In the genomic region with DNA sequence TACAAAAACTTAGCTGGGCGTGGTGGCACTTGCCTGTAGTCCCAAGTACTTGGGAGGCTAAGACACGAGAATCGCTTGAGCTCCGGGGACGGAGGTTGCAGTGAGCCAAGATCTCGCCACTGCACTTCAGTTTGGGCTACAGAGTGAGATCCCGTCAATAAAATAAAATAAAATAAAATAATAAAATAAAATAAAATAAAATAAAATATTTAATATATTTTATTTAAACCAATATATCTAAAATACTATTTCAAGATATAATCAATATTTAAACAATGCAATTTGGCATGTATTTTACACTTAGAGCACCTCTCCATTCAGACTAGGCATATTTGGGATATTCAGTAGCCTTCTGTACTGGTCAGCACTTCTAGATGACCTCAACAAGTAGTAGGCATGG, we compare ENCODE assay signal across 28 cellular contexts.
"Had no signal": no experiment of that assay in that cellular context is flagged by ENCODE, and none has a peak within 500 bp of the region (broad histone marks: within the 10 kb centered on the region; RNA-seq: fewer than 3 reads in every experiment).

No MANE protein-coding gene starts in this region.

- H3K27me3 ChIP-seq: stomach, suprapubic skin, testis, thyroid gland, tibial artery, tibial nerve, transverse colon, upper lobe of left lung, upper lobe of right lung, uterus, vagina had no signal

- H3K9me3 Mint-ChIP-seq: stimulated activated naive B cell treated with anti-CD40 and anti-IgM and Interleukin-4, amounts not matched to agents 10 μg/mL and 1 μg/mL and 100 μg/mL, for 72 hours; stimulated activated naive CD8-positive, alpha-beta T cell treated with anti-CD3 and anti-CD28 coated beads, Interleukin-15, Interleukin-2, amounts not matched to agents 100 ng/mL and 50 ng/mL, for 24 hours; type B pancreatic cell had no signal

- H3K9me3 ChIP-seq: stomach, suprapubic skin, testis, thoracic aorta, thyroid gland, tibial artery, tibial nerve, transverse colon, upper lobe of left lung, upper lobe of right lung, uterus, vagina had no signal

- H3K36me3 Mint-ChIP-seq: stimulated activated effector memory CD8-positive, alpha-beta T cell treated with anti-CD3 and anti-CD28 coated beads, Interleukin-12 subunit alpha, Interleukin-12 subunit beta, amount 100 ng/mL, for 72 hours; stimulated activated memory B cell treated with anti-CD40 and anti-IgM and Interleukin-4, amounts not matched to agents 10 μg/mL and 1 μg/mL and 100 μg/mL, for 72 hours; stimulated activated naive B cell treated with anti-CD40 and anti-IgM and Interleukin-4, amounts not matched to agents 10 μg/mL and 1 μg/mL and 100 μg/mL, for 72 hours; type B pancreatic cell had no signal

- H3K4me1 ChIP-seq: suprapubic skin, testis, tibial nerve, transverse colon, upper lobe of left lung, upper lobe of right lung, uterus, vagina had no signal

- ATAC-seq: stimulated activated effector memory CD8-positive, alpha-beta T cell treated with anti-CD3 and anti-CD28 coated beads, Interleukin-12 subunit alpha, Interleukin-12 subunit beta, amount 100 ng/mL, for 72 hours; stimulated activated memory B cell treated with anti-CD40 and anti-IgM and Interleukin-4, amounts not matched to agents 10 μg/mL and 1 μg/mL and 100 μg/mL, for 72 hours; stimulated activated naive B cell treated with anti-CD40 and anti-IgM and Interleukin-4, amounts not matched to agents 10 μg/mL and 1 μg/mL and 100 μg/mL, for 72 hours; stimulated activated naive CD8-positive, alpha-beta T cell treated with anti-CD3 and anti-CD28 coated beads, Interleukin-15, amount 100 ng/mL, for 72 hours; stimulated activated naive CD8-positive, alpha-beta T cell treated with anti-CD3 and anti-CD28 coated beads, Interleukin-15, Interleukin-2, amounts not matched to agents 100 U/mL and 50 U/mL, for 24 hours; upper lobe of right lung had no signal

- H3K36me3 ChIP-seq: stomach, suprapubic skin, thoracic aorta, thyroid gland, tibial artery, tibial nerve, transverse colon, upper lobe of left lung, upper lobe of right lung, uterus, vagina had no signal

- DNase-seq: stimulated activated CD4-positive, alpha-beta T cell treated with anti-CD3 and anti-CD28 coated beads, Interleukin-2, amount 100 ng/mL, for 48 hours; stimulated activated CD4-positive, alpha-beta T cell treated with anti-CD3 and anti-CD28 coated beads, Interleukin-4, amount 100 ng/mL, for 1 hour; stimulated activated CD4-positive, alpha-beta T cell treated with anti-CD3 and anti-CD28 coated beads, Interleukin-4, amount 100 ng/mL, for 24 hours; stimulated activated CD4-positive, alpha-beta T cell treated with anti-CD3 and anti-CD28 coated beads, Interleukin-4, amount 100 ng/mL, for 4 hours; stimulated activated CD8-positive, alpha-beta memory T cell treated with anti-CD3 and anti-CD28 coated beads, Interleukin-4, amount 100 ng/mL, for 48 hours; stimulated activated naive B cell treated with anti-CD40 and anti-IgM and Interleukin-4, amounts not matched to agents 10 μg/mL and 1 μg/mL and 100 μg/mL, for 72 hours; stimulated activated naive CD4-positive, alpha-beta T cell; stimulated activated naive CD4-positive, alpha-beta T cell treated with Interleukin-2 at 50 U/mL for 16 hours; stimulated activated naive CD8-positive, alpha-beta T cell treated with anti-CD3 and anti-CD28 coated beads, Interleukin-15, amount 100 ng/mL, for 72 hours; stimulated activated naive CD8-positive, alpha-beta T cell treated with anti-CD3 and anti-CD28 coated beads, Interleukin-15, Interleukin-2, amounts not matched to agents 100 U/mL and 50 U/mL, for 24 hours; stomach; substantia nigra; testis; thyroid gland; tibial artery; transverse colon; trophoblast cell; upper lobe of left lung; upper lobe of right lung; uterus had no signal

- H3K4me3 Mint-ChIP-seq: stimulated activated effector memory CD8-positive, alpha-beta T cell treated with anti-CD3 and anti-CD28 coated beads, Interleukin-12 subunit alpha, Interleukin-12 subunit beta, amount 100 ng/mL, for 72 hours; stimulated activated memory B cell treated with anti-CD40 and anti-IgM and Interleukin-4, amounts not matched to agents 10 μg/mL and 1 μg/mL and 100 μg/mL, for 72 hours; stimulated activated naive B cell treated with anti-CD40 and anti-IgM and Interleukin-4, amounts not matched to agents 10 μg/mL and 1 μg/mL and 100 μg/mL, for 72 hours; stimulated activated naive CD8-positive, alpha-beta T cell treated with anti-CD3 and anti-CD28 coated beads, Interleukin-15, amount 100 ng/mL, for 72 hours; stimulated activated naive CD8-positive, alpha-beta T cell treated with anti-CD3 and anti-CD28 coated beads, Interleukin-15, Interleukin-2, amounts not matched to agents 100 ng/mL and 50 ng/mL, for 24 hours; type B pancreatic cell had no signal

- H3K4me3 ChIP-seq: stomach, suprapubic skin, thoracic aorta, thyroid gland, tibial artery, tibial nerve, transverse colon, upper lobe of left lung, upper lobe of right lung, uterus, vagina had no signal

- H3K27ac ChIP-seq: stomach, suprapubic skin, testis, thoracic aorta, thyroid gland, tibial artery, tibial nerve, transverse colon, upper lobe of left lung, upper lobe of right lung, uterus, vagina had no signal

- H3K27ac Mint-ChIP-seq: stimulated activated effector memory CD8-positive, alpha-beta T cell treated with anti-CD3 and anti-CD28 coated beads, Interleukin-12 subunit alpha, Interleukin-12 subunit beta, amount 100 ng/mL, for 72 hours; stimulated activated memory B cell treated with anti-CD40 and anti-IgM and Interleukin-4, amounts not matched to agents 10 μg/mL and 1 μg/mL and 100 μg/mL, for 72 hours; stimulated activated naive B cell treated with anti-CD40 and anti-IgM and Interleukin-4, amounts not matched to agents 10 μg/mL and 1 μg/mL and 100 μg/mL, for 72 hours; stimulated activated naive CD8-positive, alpha-beta T cell treated with anti-CD3 and anti-CD28 coated beads, Interleukin-15, amount 100 ng/mL, for 72 hours; stimulated activated naive CD8-positive, alpha-beta T cell treated with anti-CD3 and anti-CD28 coated beads, Interleukin-15, Interleukin-2, amounts not matched to agents 100 ng/mL and 50 ng/mL, for 24 hours; type B pancreatic cell had no signal

- H3K4me1 Mint-ChIP-seq: stimulated activated effector memory CD8-positive, alpha-beta T cell treated with anti-CD3 and anti-CD28 coated beads, Interleukin-12 subunit alpha, Interleukin-12 subunit beta, amount 100 ng/mL, for 72 hours; stimulated activated memory B cell treated with anti-CD40 and anti-IgM and Interleukin-4, amounts not matched to agents 10 μg/mL and 1 μg/mL and 100 μg/mL, for 72 hours; stimulated activated naive B cell treated with anti-CD40 and anti-IgM and Interleukin-4, amounts not matched to agents 10 μg/mL and 1 μg/mL and 100 μg/mL, for 72 hours; stimulated activated naive CD8-positive, alpha-beta T cell treated with anti-CD3 and anti-CD28 coated beads, Interleukin-15, amount 100 ng/mL, for 72 hours had no signal

- H3K27me3 Mint-ChIP-seq: stimulated activated memory B cell treated with anti-CD40 and anti-IgM and Interleukin-4, amounts not matched to agents 10 μg/mL and 1 μg/mL and 100 μg/mL, for 72 hours had no signal
